ENCODE assay signal across 19 cellular contexts in the genomic region with DNA sequence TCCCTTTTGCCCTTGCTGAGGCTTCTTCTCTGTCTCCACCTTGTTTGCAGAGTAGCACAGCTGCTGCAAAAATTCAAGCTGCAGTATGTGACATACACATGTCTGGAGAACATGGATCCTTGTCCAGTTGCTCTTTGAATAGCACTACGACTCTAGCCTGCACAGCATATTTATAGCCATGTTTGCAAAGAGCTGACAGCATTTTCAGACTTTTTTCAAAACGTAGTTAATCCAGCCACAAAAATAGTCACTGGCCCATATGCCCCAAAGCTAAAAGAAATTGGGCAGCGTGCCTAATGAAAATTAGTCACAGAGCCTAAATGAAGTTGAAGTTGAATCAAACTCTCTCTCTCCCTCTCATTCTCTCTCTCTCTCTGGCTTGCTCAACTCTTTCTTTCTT.
"Had no signal": no experiment of that assay in that cellular context is flagged by ENCODE, and none has a peak within 500 bp of the region (broad histone marks: within the 10 kb centered on the region; RNA-seq: fewer than 3 reads in every experiment).

No MANE protein-coding gene starts in this region.

- H3K27ac Mint-ChIP-seq: endodermal cell, immature natural killer cell, memory B cell, mesothelial cell of epicardium, naive B cell had no signal

- H3K36me3 Mint-ChIP-seq: immature natural killer cell, mesothelial cell of epicardium, naive B cell had no signal

- ATAC-seq: foreskin keratinocyte, left cardiac atrium, lower lobe of right lung had no signal

- DNase-seq: effector CD4-positive, alpha-beta T cell; endodermal cell; erythroblast; foreskin keratinocyte; immature natural killer cell; kidney; left cardiac atrium; left ventricle myocardium inferior; lower lobe of right lung; naive B cell; posterior cingulate gyrus; sigmoid colon; small intestine; stimulated activated CD4-positive, alpha-beta T cell treated with anti-CD3 and anti-CD28 coated beads, Interleukin-12 subunit alpha, Interleukin-12 subunit beta, amount 100 ng/mL, for 4 hours; stimulated activated naive CD4-positive, alpha-beta T cell; stomach; trophoblast cell had no signal

- H3K9me3 Mint-ChIP-seq: immature natural killer cell, memory B cell, naive B cell had no signal

- H3K4me3 Mint-ChIP-seq: endodermal cell, immature natural killer cell, memory B cell, mesothelial cell of epicardium, naive B cell had no signal

- H3K4me1 Mint-ChIP-seq: endodermal cell, immature natural killer cell, memory B cell, mesothelial cell of epicardium, naive B cell had no signal
